In the genomic region with DNA sequence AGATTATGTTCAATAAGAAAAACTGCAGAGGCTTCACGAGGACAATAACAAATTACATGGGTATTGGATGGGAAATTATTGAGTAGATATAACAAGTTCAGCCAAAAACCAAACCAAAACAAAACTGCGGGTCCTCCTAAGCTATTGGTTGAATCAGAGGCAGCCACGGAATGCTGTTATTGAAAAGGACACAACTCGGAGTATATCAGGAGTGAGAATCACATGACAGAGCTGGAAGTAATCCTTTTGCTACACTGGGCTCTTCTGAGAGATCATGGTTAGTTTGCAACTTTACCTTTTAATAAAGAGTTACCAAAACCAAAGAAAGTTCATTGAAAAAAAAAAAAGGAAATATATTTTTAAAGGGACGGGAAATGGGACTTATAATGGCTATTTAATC, we compare ENCODE assay signal across 18 cellular contexts.
"Had no signal": no experiment of that assay in that cellular context is flagged by ENCODE, and none has a peak within 500 bp of the region (broad histone marks: within the 10 kb centered on the region; RNA-seq: fewer than 3 reads in every experiment).

No MANE protein-coding gene starts in this region.

- H3K4me3 ChIP-seq: ovary, sigmoid colon, stomach, testis had no signal

- H3K36me3 ChIP-seq: ovary, sigmoid colon, stomach had no signal

- H3K36me3 Mint-ChIP-seq: activated naive CD8-positive, alpha-beta T cell treated with anti-CD3 and anti-CD28 coated beads, Interleukin-2, amount 10 ng/mL, durations not matched to agents 7 days and 5 days had no signal

- DNase-seq: activated CD4-positive, alpha-beta T cell treated with anti-CD3 and anti-CD28 coated beads, Interleukin-2, amount 50 U/mL, for 1 hour; activated naive CD4-positive, alpha-beta T cell; activated naive CD8-positive, alpha-beta T cell treated with anti-CD3 and anti-CD28 coated beads, Interleukin-2, amount 10 ng/mL, durations not matched to agents 7 days and 5 days; effector memory CD8-positive, alpha-beta T cell; glutamatergic neuron; hypothalamus; kidney glomerular epithelial cell; left ventricle myocardium superior; mesendoderm; ovary; sigmoid colon; stimulated activated CD4-positive, alpha-beta T cell treated with anti-CD3 and anti-CD28 coated beads, Interleukin-2, amount 100 ng/mL, for 24 hours; stomach; testis had no signal

- H3K27me3 ChIP-seq: sigmoid colon, stomach, testis had no signal

- H3K27me3 Mint-ChIP-seq: dendritic cell treated with granulocyte-macrophage colony-stimulating factor and Interleukin-4, amounts not matched to agents 40 ng/mL and 50 ng/mL, for 4 days had no signal

- H3K9me3 Mint-ChIP-seq: dendritic cell treated with granulocyte-macrophage colony-stimulating factor and Interleukin-4, amounts not matched to agents 40 ng/mL and 50 ng/mL, for 4 days; effector memory CD8-positive, alpha-beta T cell; neural crest cell; T-helper 2 cell treated with Interferon-gamma antibody and Interleukin-4, amounts not matched to agents 5 μg/mL and 100 μg/mL, for 36 hours had no signal

- H3K27ac ChIP-seq: stomach had no signal

- H3K4me3 Mint-ChIP-seq: activated naive CD8-positive, alpha-beta T cell treated with anti-CD3 and anti-CD28 coated beads, Interleukin-2, amount 10 ng/mL, durations not matched to agents 7 days and 5 days; dendritic cell treated with granulocyte-macrophage colony-stimulating factor and Interleukin-4, amounts not matched to agents 40 ng/mL and 50 ng/mL, for 4 days; effector memory CD8-positive, alpha-beta T cell; neural crest cell; T-helper 2 cell treated with Interferon-gamma antibody and Interleukin-4, amounts not matched to agents 5 μg/mL and 100 μg/mL, for 36 hours had no signal

- H3K9me3 ChIP-seq: ovary, sigmoid colon, stomach, testis had no signal

- H3K27ac Mint-ChIP-seq: activated naive CD8-positive, alpha-beta T cell treated with anti-CD3 and anti-CD28 coated beads, Interleukin-2, amount 10 ng/mL, durations not matched to agents 7 days and 5 days; dendritic cell treated with granulocyte-macrophage colony-stimulating factor and Interleukin-4, amounts not matched to agents 40 ng/mL and 50 ng/mL, for 4 days; effector memory CD8-positive, alpha-beta T cell; T-helper 2 cell treated with Interferon-gamma antibody and Interleukin-4, amounts not matched to agents 5 μg/mL and 100 μg/mL, for 36 hours had no signal

- ATAC-seq: activated CD4-positive, CD25-positive, alpha-beta regulatory T cell treated with anti-CD3 and anti-CD28 coated beads, Interleukin-2, amount 50 U/mL, for 24 hours; effector memory CD8-positive, alpha-beta T cell; left ventricle myocardium superior had no signal
